In the genomic region with DNA sequence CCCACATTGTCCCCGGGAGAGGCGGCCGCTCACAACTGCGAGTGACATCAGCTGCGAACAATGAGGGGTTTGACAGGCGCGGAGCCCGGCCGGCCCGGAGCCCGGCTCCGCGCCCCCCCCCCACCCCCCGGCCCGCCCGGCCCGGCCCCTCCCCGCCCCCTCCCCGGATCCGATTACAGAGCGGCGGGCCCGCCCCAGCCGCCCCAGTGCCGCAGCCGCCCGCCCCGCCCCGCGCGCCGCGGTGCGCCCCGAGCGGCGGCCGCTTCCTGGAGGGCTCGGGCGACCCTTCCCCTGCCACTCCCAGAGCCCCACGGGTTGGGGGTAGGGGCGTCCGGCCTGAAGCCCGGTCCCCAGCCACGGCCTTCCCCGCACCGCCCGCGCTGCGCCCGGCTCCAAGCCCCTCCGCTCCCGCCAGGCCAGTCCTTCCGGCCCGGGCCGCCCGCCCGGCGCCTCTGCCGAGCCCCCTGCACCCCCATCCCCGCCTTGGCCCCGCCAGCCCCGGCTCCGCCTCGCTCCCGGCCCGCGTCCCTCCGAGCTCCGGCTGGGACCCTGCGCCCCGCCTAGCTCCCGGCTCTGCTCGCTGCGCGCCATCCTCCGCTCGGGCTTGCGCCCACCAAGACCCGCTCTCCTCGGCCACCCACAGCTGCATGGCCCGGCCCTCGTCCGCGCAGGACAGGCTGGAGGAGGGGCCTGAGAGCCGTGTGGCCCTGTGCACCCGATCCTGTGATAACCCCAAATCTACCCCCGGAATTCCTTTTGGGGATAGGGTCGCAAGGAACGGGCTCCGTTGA, we compare ENCODE assay signal across 8 cellular contexts. TPM values are rescaled to one million over a fixed set of nuclear protein-coding genes. Genes with fewer than 3 reads are reported as not detected.
A peak's percentile ranks its signal among the peaks of the same experiment; 100 is the strongest.
DNase-seq lines count a peak whose midpoint lies in the region; ATAC-seq and TF ChIP-seq lines count a peak whose summit lies in the region.

A gene (minus strand): TSS at position 71 of the 791 bp plus-strand sequence. CDS start 6,214 bp downstream, outside the sequence.

- TF ChIP-seq POLR2A in HCT116 (IDR thresholded peaks at IDR 0.05; ENCODE audit: borderline replicate concordance, extremely low read depth, insufficient read depth, insufficient read length) (peak; percentile 35), Peyer's patch (IDR thresholded peaks at IDR 0.05) (peak in 1 of 2 donors; percentile 23)

- RAD21 ChIA-PET in HCT116 (lab: Charles Lee; ENCODE audit: low non-redundant PET in 1 of 2, low total read pairs in 2 of 2, uncharacterized antibody in 2 of 2, unreplicated experiment in 2 of 2) = interaction anchor here in 1 of 2 experiments (0.7 kb wide), 1 partner anchor 27 kb away, joined by 6 read pairs; no protein-coding TSS in a partner anchor

- peaks cover 3% of the 10 kb centered on the region for H3K36me3 Mint-ChIP-seq in progenitor cell of endocrine pancreas (ENCODE audit: insufficient read depth)

- intact Hi-C loops in HCT116 (cut with micrococcal nuclease) = no loop called here

- H3K4me1 Mint-ChIP-seq in progenitor cell of endocrine pancreas (ENCODE audit: low read depth) = peaks cover 31% of the 10 kb centered on the region

- TF ChIP-seq CTCF in HCT116 (IDR thresholded peaks at IDR 0.05 in 2 of 3, conservative IDR thresholded peaks at IDR 0.05 in 1 of 3; ENCODE audit: borderline replicate concordance in 1 of 3, insufficient read depth in 1 of 3, low read depth in 2 of 3, low read length in 2 of 3) (no peak), Peyer's patch (IDR thresholded peaks at IDR 0.05) (no peak), astrocyte of the spinal cord (IDR thresholded peaks at IDR 0.05; ENCODE audit: low read depth, low read length) (no peak), progenitor cell of endocrine pancreas (IDR thresholded peaks at IDR 0.05; ENCODE audit: unreplicated experiment) (no peak)

- BruUV-seq in HCT116 (replicated peaks; lab: Mats Ljungman, UMichigan) = no TSS peak

- DNase-seq in HCT116 (ENCODE audit: low read depth, low spot score) (no peak), Peyer's patch (peak; percentile 31 to 80 (median 71)), astrocyte of the spinal cord (ENCODE audit: low read depth, low spot score) (peak; percentile 22), hippocampal formation (lab: John Stamatoyannopoulos, UW) (peak; percentile 79 to 84), progenitor cell of endocrine pancreas (ENCODE audit: low spot score, unreplicated experiment) (peak; percentile 63)

- TF ChIP-seq RAD21 in HCT116 (IDR thresholded peaks at IDR 0.05; ENCODE audit: low read depth) = no peak

- 0 out of 2 replicates have a peak, but pooled peaks cover 4% of the 10 kb centered on the region for H4K20me1 ChIP-seq in HCT116 (ENCODE audit: insufficient read depth)

- no peaks in the 10 kb centered on the region for H3K9me2 ChIP-seq in HCT116 (ENCODE audit: insufficient read depth)

- H3K79me2 ChIP-seq in HCT116 (ENCODE audit: insufficient read depth, low read length) = peaks cover 34% of the 10 kb centered on the region

- peak within 1 kb of the TSS; percentile 99 for H3K4me2 ChIP-seq in HCT116 (ENCODE audit: low read length)

- H3K36me3 ChIP-seq in HCT116 (ENCODE audit: control insufficient read depth in 1 of 2, insufficient read depth in 2 of 2, low read length in 2 of 2) = peaks cover 5 to 18% of the 10 kb centered on the region in 2 experiments; a peak in 2 of 4 replicates
- no peaks in the 10 kb centered on the region for H3K36me3 ChIP-seq in Peyer's patch

- H3K9ac ChIP-seq in HCT116 (ENCODE audit: low read length) = peak within 1 kb of the TSS; percentile 81

- H3K27ac Mint-ChIP-seq in progenitor cell of endocrine pancreas = peak within 1 kb of the TSS; percentile 95

- in situ Hi-C loops in astrocyte of the spinal cord (cut with HindIII; ENCODE audit: low sequenced_read_pairs) = no loop called here

- H3K4me1 ChIP-seq in HCT116 (ENCODE audit: control insufficient read depth in 1 of 2, insufficient read depth in 2 of 2, low read length in 2 of 2) (peaks cover 24 to 56% of the 10 kb centered on the region in 2 experiments), Peyer's patch (peaks cover 0 to 29% (median 7%) of the 10 kb centered on the region in 4 donors)

- H3K9me3 ChIP-seq in HCT116 (ENCODE audit: control insufficient read depth in 1 of 2, insufficient read depth in 1 of 2, low read depth in 1 of 2, low read length in 2 of 2) = no peaks in the 10 kb centered on the region
- no peaks in the 10 kb centered on the region for H3K9me3 ChIP-seq in Peyer's patch

- peak within 1 kb of the TSS; percentile 89 for H3K4me3 Mint-ChIP-seq in progenitor cell of endocrine pancreas (ENCODE audit: low read depth)

- ATAC-seq in HCT116 = peak; percentile 74
- ATAC-seq in HG03460 (IDR thresholded peaks at IDR 0.05; ENCODE audit: unreplicated experiment) = no peak
- ATAC-seq in HG03378 (IDR thresholded peaks at IDR 0.05; ENCODE audit: unreplicated experiment) = no peak

- H2AFZ ChIP-seq in HCT116 (ENCODE audit: low read depth, low read length, poor library complexity, severe bottlenecking) = no peak within 1 kb of the TSS

- CTCF ChIA-PET in HCT116 (lab: Charles Lee) = interaction anchor here (1.5 to 1.7 kb wide), 2 partner anchors 14 to 26 kb away, joined by 4 to 5 read pairs; a partner anchor contains a TSS

- peak within 1 kb of the TSS; percentile 82 for H3K27ac ChIP-seq in HCT116 (ENCODE audit: low read depth, low read length)
- peak within 1 kb of the TSS; percentile 84 to 97 (median 90) for H3K27ac ChIP-seq in Peyer's patch

- no peaks in the 10 kb centered on the region for H3K9me3 Mint-ChIP-seq in progenitor cell of endocrine pancreas (ENCODE audit: low read depth)

- POLR2A ChIA-PET in HCT116 (lab: Charles Lee) = interaction anchor here (1.2 kb wide), 1 partner anchor 24 kb away, joined by 4 read pairs; no protein-coding TSS in a partner anchor

- no peaks in the 10 kb centered on the region for H3K27me3 Mint-ChIP-seq in progenitor cell of endocrine pancreas

- no peaks in the 10 kb centered on the region for H3K27me3 ChIP-seq in HCT116 (ENCODE audit: insufficient read depth, low read length)
- no peaks in the 10 kb centered on the region for H3K27me3 ChIP-seq in Peyer's patch

- H3K4me3 ChIP-seq in GM08714 (ENCODE audit: low read length) = peak within 1 kb of the TSS; percentile 61; the same call in 1 of the 2 replicates
- peak within 1 kb of the TSS; percentile 67 to 71 for H3K4me3 ChIP-seq in HCT116 (replicated peaks in 1 of 2; ENCODE audit: low read depth in 1 of 2, low read length in 2 of 2)
- peak within 1 kb of the TSS; percentile 63 to 97 (median 86) for H3K4me3 ChIP-seq in Peyer's patch
- peak within 1 kb of the TSS; percentile 70 for H3K4me3 ChIP-seq in astrocyte of the spinal cord (ENCODE audit: low read depth, low read length)

TF ChIP-seq in HCT116, 20 proteins besides CTCF, POLR2A, EP300 and RAD21:
- TF ChIP-seq POLR2AphosphoS5 (IDR thresholded peaks at IDR 0.05; ENCODE audit: low read depth, low read length) (peak; percentile 59), TCF7L2 (IDR thresholded peaks at IDR 0.05; ENCODE audit: borderline replicate concordance, extremely low read depth, insufficient read depth, insufficient read length) (peak; percentile 35), CBX3 (IDR thresholded peaks at IDR 0.05; ENCODE audit: low read depth) (no peak)

RNA-seq across cellular contexts. Expression of the gene that starts here (rescaled TPM):
- total RNA-seq in HCT116 (2021; ENCODE audit: unreplicated experiment) = 48.8 TPM
- polyA plus RNA-seq in HCT116 (2012) = 42.2 and 47.3 TPM in 2 replicates
- total RNA-seq in Peyer's patch = 10 to 100 TPM; 31.3 to 44.7 (median 37.7) TPM
- total RNA-seq in progenitor cell of endocrine pancreas = 159 and 160 TPM in 2 replicates
